1 cellular context compared by ENCODE assay signal in genomic region chr9:120621941-120622340, GRCh38.
TF ChIP-seq lines count a peak whose summit lies in the region.

No MANE protein-coding gene starts in this region.

TF ChIP-seq in A549, 52 proteins besides CTCF, POLR2A, EP300 and RAD21:
- peak; percentile 86 for TF ChIP-seq MAFK (IDR thresholded peaks at IDR 0.05; ENCODE audit: partially characterized antibody)
- no peak for TF ChIP-seq KDM1A (IDR thresholded peaks at IDR 0.05; ENCODE audit: low read depth)
